In genomic region chr6:4931530-4932505, GRCh38 we compare ENCODE assay signal across 15 cellular contexts.
DNase-seq lines count a peak whose midpoint lies in the region; ATAC-seq, FAIRE-seq and TF ChIP-seq lines count a peak whose summit lies in the region.
"Had no signal": no experiment of that assay in that cellular context is flagged by ENCODE, and none has a peak within 500 bp of the region (broad histone marks: within the 10 kb centered on the region; RNA-seq: fewer than 3 reads in every experiment).

No MANE protein-coding gene starts in this region.

- H2AFZ ChIP-seq in astrocyte (ENCODE audit: low read depth, low read length): no peak overlapping the region

- H3K9ac ChIP-seq in astrocyte (ENCODE audit: low read length): no peak overlapping the region

- no peak for TF ChIP-seq EP300 in stomach (IDR thresholded peaks at IDR 0.05)

- H3K79me2 ChIP-seq in astrocyte (ENCODE audit: insufficient read depth, low read length): peaks cover 35% of the 10 kb centered on the region

- no peaks in the 10 kb centered on the region for H3K27me3 Mint-ChIP-seq in astrocyte (ENCODE audit: low read depth, unreplicated experiment)
- H3K27me3 Mint-ChIP-seq in type B pancreatic cell: no peaks in the 10 kb centered on the region

- whole genome bisulfite sequencing in stomach, 5 donors: 77 to 86% (median 82%) methylated on average over 12 to 13 of the region's 13 CpGs

- H3K36me3 Mint-ChIP-seq in astrocyte (ENCODE audit: low read depth, unreplicated experiment): peaks cover 10% of the 10 kb centered on the region
- H3K36me3 Mint-ChIP-seq in type B pancreatic cell: peaks cover 36% of the 10 kb centered on the region

- intact Hi-C loops in stomach (cut with DNase I; ENCODE audit: low total_unique reads): loop anchor here (10.0 kb wide), 1 partner anchor 147 kb away; no protein-coding TSS in a partner anchor
- intact Hi-C loops in gastrocnemius medialis (cut with DNase I; ENCODE audit: low total_unique reads): loop anchor here (10.0 kb wide), 1 partner anchor 617 kb away; no protein-coding TSS in a partner anchor

- FAIRE-seq in astrocyte (lab: Jason Lieb, UNC): no peak
- FAIRE-seq: frontal cortex had no signal

- no peaks in the 10 kb centered on the region for H3K9me3 ChIP-seq in astrocyte (ENCODE audit: insufficient read depth, low read depth, low read length)
- no peaks in the 10 kb centered on the region for H3K9me3 ChIP-seq in stomach
- H3K9me3 ChIP-seq in gastrocnemius medialis: no peaks in the 10 kb centered on the region

- no peak overlapping the region for H3K27ac ChIP-seq in astrocyte (ENCODE audit: low read depth, low read length)
- no peak overlapping the region for H3K27ac ChIP-seq in stomach
- no peak overlapping the region for H3K27ac ChIP-seq in gastrocnemius medialis
- H3K27ac ChIP-seq: 22Rv1, dorsolateral prefrontal cortex had no signal

- H3K4me2 ChIP-seq in astrocyte (ENCODE audit: low read length): no peak overlapping the region

- DNase-seq in NCI-H2029 (lab: John Stamatoyannopoulos, UW) (peak; percentile 31), NCI-H2029 treated with DMSO at 0.1 percent for 48 hours (lab: John Stamatoyannopoulos, UW) (no peak), astrocyte (ENCODE audit: low read depth) (no peak), iPS-NIHi11 (ENCODE audit: low spot score) (peak; percentile 40), type B pancreatic cell (ENCODE audit: extremely low spot score, unreplicated experiment) (no peak), stomach (no peak), gastrocnemius medialis (no peak)
- DNase-seq: activated T-cell treated with anti-CD3 and anti-CD28 coated beads, Interleukin-2, amount 50 U/mL, for 4 hours; amygdala; dorsolateral prefrontal cortex; substantia nigra had no signal

- peaks cover 65% of the 10 kb centered on the region for H3K4me1 Mint-ChIP-seq in astrocyte (ENCODE audit: low read depth, unreplicated experiment)
- peaks cover 51% of the 10 kb centered on the region for H3K4me1 Mint-ChIP-seq in type B pancreatic cell (ENCODE audit: unreplicated experiment)

- H3K4me3 ChIP-seq in astrocyte (ENCODE audit: insufficient read depth, low read depth, low read length): no peak overlapping the region
- H3K4me3 ChIP-seq in stomach: no peak overlapping the region
- no peak overlapping the region for H3K4me3 ChIP-seq in gastrocnemius medialis
- H3K4me3 ChIP-seq: dorsolateral prefrontal cortex had no signal

- TF ChIP-seq CTCF in astrocyte (IDR thresholded peaks at IDR 0.05; ENCODE audit: insufficient read depth, low read depth, low read length) (no peak), type B pancreatic cell (conservative IDR thresholded peaks at IDR 0.05) (no peak), stomach (IDR thresholded peaks at IDR 0.05) (no peak), gastrocnemius medialis (IDR thresholded peaks at IDR 0.05 in 4 of 5, conservative IDR thresholded peaks at IDR 0.05 in 1 of 5) (no peak)

- TF ChIP-seq POLR2A in stomach (IDR thresholded peaks at IDR 0.05) (no peak), gastrocnemius medialis (IDR thresholded peaks at IDR 0.05) (no peak)

- H3K9me3 Mint-ChIP-seq in astrocyte (ENCODE audit: unreplicated experiment) (no peaks in the 10 kb centered on the region), type B pancreatic cell (no peaks in the 10 kb centered on the region)
- H3K9me3 Mint-ChIP-seq: activated T-cell treated with anti-CD3 and anti-CD28 coated beads, Interleukin-2, amount 50 U/mL, for 4 hours; nephron had no signal

- H3K4me3 Mint-ChIP-seq in astrocyte (ENCODE audit: unreplicated experiment): peak overlapping the region; percentile 63
- peak overlapping the region; percentile 60 for H3K4me3 Mint-ChIP-seq in type B pancreatic cell
- H3K4me3 Mint-ChIP-seq: activated T-cell treated with anti-CD3 and anti-CD28 coated beads, Interleukin-2, amount 50 U/mL, for 4 hours; nephron had no signal

- H3K27me3 ChIP-seq in astrocyte (ENCODE audit: insufficient read depth, low read length): no peaks in the 10 kb centered on the region
- no peaks in the 10 kb centered on the region for H3K27me3 ChIP-seq in stomach
- H3K27me3 ChIP-seq in gastrocnemius medialis: no peaks in the 10 kb centered on the region
- H3K27me3 ChIP-seq: dorsolateral prefrontal cortex had no signal

- peaks cover 14% of the 10 kb centered on the region for H3K4me1 ChIP-seq in astrocyte (ENCODE audit: insufficient read depth, low read length)
- peaks cover 7 to 55% (median 27%) of the 10 kb centered on the region in 4 donors for H3K4me1 ChIP-seq in stomach
- H3K4me1 ChIP-seq in gastrocnemius medialis: peaks cover 28 to 46% of the 10 kb centered on the region in 2 donors

- in situ Hi-C loops in gastrocnemius medialis (cut with MboI; ENCODE audit: low sequenced_read_pairs in 4 of 4): loop anchor here in 3 of 4 donors (25.0 kb wide), 1 partner anchor 620 kb away; no protein-coding TSS in a partner anchor

- ATAC-seq in HG03159 (IDR thresholded peaks at IDR 0.05; ENCODE audit: unreplicated experiment) (no peak), gastrocnemius medialis (no peak)
- ATAC-seq: activated T-cell treated with anti-CD3 and anti-CD28 coated beads, Interleukin-2, amount 50 U/mL, for 4 hours had no signal

- H3K27ac Mint-ChIP-seq in astrocyte (ENCODE audit: unreplicated experiment): peak overlapping the region; percentile 77
- H3K27ac Mint-ChIP-seq in type B pancreatic cell: peak overlapping the region; percentile 89

- H3K36me3 ChIP-seq in astrocyte (ENCODE audit: insufficient read depth, low read length) (no peaks in the 10 kb centered on the region), stomach (peaks cover 0 to 7% (median 6%) of the 10 kb centered on the region in 4 donors), gastrocnemius medialis (no peaks in the 10 kb centered on the region)

- peaks cover 84% of the 10 kb centered on the region for H4K20me1 ChIP-seq in astrocyte (ENCODE audit: insufficient read depth, low read length)

Comparison
In these comparisons a context has a peak if more than half of its experiments do, and no peak if none do; other contexts are left out.
1. DNase-seq: peak in NCI-H2029 (single experiment) and iPS-NIHi11 (single experiment); none in NCI-H2029 treated with DMSO at 0.1 percent for 48 hours (single experiment), astrocyte (single experiment), type B pancreatic cell (single experiment), stomach (single experiment) and gastrocnemius medialis (0 of 2).